In genomic region chr12:47403681-47404080, GRCh38 we compare ENCODE assay signal across 27 cellular contexts.
"Had no signal": no experiment of that assay in that cellular context is flagged by ENCODE, and none has a peak within 500 bp of the region (broad histone marks: within the 10 kb centered on the region; RNA-seq: fewer than 3 reads in every experiment).

No MANE protein-coding gene starts in this region.

- ATAC-seq: foreskin keratinocyte; gastroesophageal sphincter; heart left ventricle; left cardiac atrium; left lung; naive thymus-derived CD4-positive, alpha-beta T cell; sciatic nerve; upper lobe of right lung had no signal

- H3K27me3 ChIP-seq: esophagus muscularis mucosa, foreskin keratinocyte, gastroesophageal sphincter, heart left ventricle, hepatocyte, left lung, right atrium auricular region, suprapubic skin, transverse colon, upper lobe of right lung, uterus had no signal

- H3K4me3 ChIP-seq: coronary artery, esophagus muscularis mucosa, gastroesophageal sphincter, heart left ventricle, hepatocyte, left lung, prostate gland, right atrium auricular region, smooth muscle cell, suprapubic skin, transverse colon, upper lobe of right lung, uterus had no signal

- H3K4me3 Mint-ChIP-seq: nephron progenitor cell; stimulated activated naive CD8-positive, alpha-beta T cell treated with anti-CD3 and anti-CD28 coated beads, Interleukin-15, amount 100 ng/mL, for 72 hours had no signal

- DNase-seq: dermis blood vessel endothelial cell; effector memory CD4-positive, alpha-beta T cell; foreskin keratinocyte; heart left ventricle; left cardiac atrium; left lung; mesendoderm; midbrain; naive thymus-derived CD4-positive, alpha-beta T cell; nephron progenitor cell; nucleus accumbens; stimulated activated CD4-positive, alpha-beta T cell treated with anti-CD3 and anti-CD28 coated beads, Interleukin-2, amount 100 ng/mL, for 24 hours; stimulated activated CD4-positive, alpha-beta T cell treated with anti-CD3 and anti-CD28 coated beads, Interleukin-4, amount 100 ng/mL, for 4 hours; stimulated activated naive CD4-positive, alpha-beta T cell; stimulated activated naive CD8-positive, alpha-beta T cell treated with anti-CD3 and anti-CD28 coated beads, Interleukin-15, amount 100 ng/mL, for 72 hours; transverse colon; upper lobe of right lung; uterus had no signal

- H3K9me3 ChIP-seq: esophagus muscularis mucosa, gastroesophageal sphincter, prostate gland, suprapubic skin, upper lobe of right lung, uterus had no signal

- H3K27ac Mint-ChIP-seq: nephron progenitor cell; stimulated activated naive CD8-positive, alpha-beta T cell treated with anti-CD3 and anti-CD28 coated beads, Interleukin-15, amount 100 ng/mL, for 72 hours had no signal

- H3K4me1 ChIP-seq: foreskin keratinocyte, gastroesophageal sphincter, prostate gland, suprapubic skin, upper lobe of right lung, uterus had no signal

- H3K4me1 Mint-ChIP-seq: nephron progenitor cell had no signal

- H3K27me3 Mint-ChIP-seq: naive thymus-derived CD4-positive, alpha-beta T cell; stimulated activated naive CD8-positive, alpha-beta T cell treated with anti-CD3 and anti-CD28 coated beads, Interleukin-15, amount 100 ng/mL, for 72 hours had no signal

- H3K36me3 ChIP-seq: esophagus muscularis mucosa, gastroesophageal sphincter, heart left ventricle, left lung, prostate gland, right atrium auricular region, suprapubic skin, transverse colon, upper lobe of right lung, uterus had no signal

- H3K27ac ChIP-seq: coronary artery, esophagus muscularis mucosa, foreskin keratinocyte, gastroesophageal sphincter, heart left ventricle, hepatocyte, left lung, prostate gland, right atrium auricular region, suprapubic skin, transverse colon, upper lobe of right lung, uterus had no signal
